In the genomic region with DNA sequence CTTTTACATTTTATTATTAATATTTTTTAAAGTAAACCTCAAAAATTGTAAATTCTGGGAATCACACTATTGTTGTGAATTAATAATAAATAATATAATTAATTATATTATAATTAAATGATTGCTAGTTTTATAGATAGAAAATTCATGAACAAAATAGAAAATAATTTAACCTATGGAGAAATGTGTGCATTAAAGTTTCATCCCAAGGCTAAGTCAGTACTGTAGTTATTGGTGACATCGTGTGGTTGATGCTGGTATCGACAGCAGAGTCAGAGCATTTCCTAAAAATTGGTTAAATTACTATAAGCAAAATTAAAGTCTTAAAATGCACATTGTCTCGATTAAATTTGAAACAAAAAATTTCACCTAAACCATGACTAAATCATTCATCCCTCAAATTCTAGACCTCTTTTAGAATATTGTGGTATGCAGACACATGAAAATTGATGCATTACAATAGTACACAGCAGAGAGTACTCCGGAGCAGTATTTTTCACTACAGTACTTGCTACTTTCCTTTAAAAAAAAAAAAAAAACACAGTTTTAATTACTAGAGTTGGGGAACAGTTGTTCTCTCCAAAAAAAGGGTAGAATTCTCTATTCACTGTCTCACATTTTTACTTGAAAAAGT, we compare ENCODE assay signal across 8 cellular contexts.
A peak's percentile ranks its signal among the peaks of the same experiment; 100 is the strongest.
DNase-seq lines count a peak whose midpoint lies in the region; TF ChIP-seq lines count a peak whose summit lies in the region.

No MANE protein-coding gene starts in this region.

- peak in 2 of 3 donors; percentile 1 to 6 for DNase-seq in stimulated activated CD4-positive, alpha-beta T cell treated with anti-CD3 and anti-CD28 coated beads, TNF-alpha, amount 100 ng/mL, for 48 hours (ENCODE audit: low read depth in 3 of 3)
- no peak for DNase-seq in stimulated activated CD4-positive, alpha-beta T cell treated with anti-CD3 and anti-CD28 coated beads, Interleukin-4, amount 100 ng/mL, for 24 hours
- DNase-seq in HEK293T (ENCODE audit: extremely low spot score) (peak; percentile 31), NCI-H69 (lab: John Stamatoyannopoulos, UW) (peak; percentile 43), cerebellum (ENCODE audit: low spot score) (peak; percentile 2), middle frontal gyrus (ENCODE audit: extremely low spot score, low spot score) (peak; percentile 72), NCI-H226 (no peak), cerebellar nuclear complex (lab: John Stamatoyannopoulos, UW) (no peak)

- CTCF ChIA-PET in HEK293T (lab: Yijun Ruan, JAX) = no interaction called here

- POLR2A ChIA-PET in HEK293T (lab: Yijun Ruan, JAX) = no interaction called here

TF ChIP-seq in HEK293T, 16 proteins besides CTCF, POLR2A, EP300 and RAD21:
- TF ChIP-seq TARDBP (IDR thresholded peaks at IDR 0.05) = no peak
- no peak for TF ChIP-seq HDGF (IDR thresholded peaks at IDR 0.05; ENCODE audit: borderline replicate concordance)
- no peak for TF ChIP-seq FOXA1 (IDR thresholded peaks at IDR 0.05)
- TF ChIP-seq FOXK2 (IDR thresholded peaks at IDR 0.05) = no peak
- no peak for TF ChIP-seq L3MBTL2 (conservative IDR thresholded peaks at IDR 0.05)
- no peak for TF ChIP-seq BHLHE40 (IDR thresholded peaks at IDR 0.05; ENCODE audit: borderline replicate concordance)
- TF ChIP-seq SUZ12 (IDR thresholded peaks at IDR 0.05) = no peak
- TF ChIP-seq SP1 (IDR thresholded peaks at IDR 0.05) = no peak
- TF ChIP-seq, protein P1, sequence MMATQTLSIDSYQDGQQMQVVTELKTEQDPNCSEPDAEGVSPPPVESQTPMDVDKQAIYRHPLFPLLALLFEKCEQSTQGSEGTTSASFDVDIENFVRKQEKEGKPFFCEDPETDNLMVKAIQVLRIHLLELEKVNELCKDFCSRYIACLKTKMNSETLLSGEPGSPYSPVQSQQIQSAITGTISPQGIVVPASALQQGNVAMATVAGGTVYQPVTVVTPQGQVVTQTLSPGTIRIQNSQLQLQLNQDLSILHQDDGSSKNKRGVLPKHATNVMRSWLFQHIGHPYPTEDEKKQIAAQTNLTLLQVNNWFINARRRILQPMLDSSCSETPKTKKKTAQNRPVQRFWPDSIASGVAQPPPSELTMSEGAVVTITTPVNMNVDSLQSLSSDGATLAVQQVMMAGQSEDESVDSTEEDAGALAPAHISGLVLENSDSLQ (IDR thresholded peaks at IDR 0.05) = no peak
- no peak for TF ChIP-seq ZNF384 (IDR thresholded peaks at IDR 0.05)
- no peak for TF ChIP-seq FOXM1 (IDR thresholded peaks at IDR 0.05; ENCODE audit: borderline replicate concordance)

Comparison
In these comparisons a context has a peak if more than half of its experiments do, and no peak if none do; other contexts are left out.
1. DNase-seq: peak in stimulated activated CD4-positive, alpha-beta T cell treated with anti-CD3 and anti-CD28 coated beads, TNF-alpha, amount 100 ng/mL, for 48 hours (2 of 3), HEK293T (single experiment), NCI-H69 (single experiment), cerebellum (single experiment) and middle frontal gyrus (single experiment); none in stimulated activated CD4-positive, alpha-beta T cell treated with anti-CD3 and anti-CD28 coated beads, Interleukin-4, amount 100 ng/mL, for 24 hours (single experiment), NCI-H226 (single experiment) and cerebellar nuclear complex (0 of 2).